Comparison of ENCODE assay signal across 16 cellular contexts in genomic region chr6:1392813-1393640, GRCh38. TPM values are rescaled to one million over a fixed set of nuclear protein-coding genes. Genes with fewer than 3 reads are reported as not detected.
DNase-seq lines count a peak whose midpoint lies in the region; ATAC-seq and TF ChIP-seq lines count a peak whose summit lies in the region.
"Had no signal": no experiment of that assay in that cellular context is flagged by ENCODE, and none has a peak within 500 bp of the region (broad histone marks: within the 10 kb centered on the region; RNA-seq: fewer than 3 reads in every experiment).

No MANE protein-coding gene starts in this region.

- H3K4me1 Mint-ChIP-seq in nephron progenitor cell, result peaks cover 42% of the 10 kb centered on the region
- H3K4me1 Mint-ChIP-seq in activated CD4-positive, alpha-beta memory T cell treated with anti-CD3 and anti-CD28 coated beads for 36 hours (ENCODE audit: low read depth), result peaks cover 20% of the 10 kb centered on the region

- H3K4me3 ChIP-seq in left ventricle myocardium inferior, result peak overlapping the region; percentile 48
- H3K4me3 ChIP-seq in fibroblast of the aortic adventitia (ENCODE audit: low read depth, low read length), result peak overlapping the region; percentile 79
- H3K4me3 ChIP-seq in upper lobe of right lung, result peak overlapping the region; percentile 52
- no peak overlapping the region for H3K4me3 ChIP-seq in MM.1S (ENCODE audit: low read length)

- H3K27me3 ChIP-seq in left ventricle myocardium inferior (ENCODE audit: low read depth) (peaks cover 99% of the 10 kb centered on the region), upper lobe of right lung (peaks cover 86% of the 10 kb centered on the region), MM.1S (replicated peaks; ENCODE audit: insufficient read depth, low read length) (peaks cover 72% of the 10 kb centered on the region)

- H3K36me3 Mint-ChIP-seq in nephron progenitor cell (ENCODE audit: low read depth), result no peaks in the 10 kb centered on the region
- H3K36me3 Mint-ChIP-seq in activated CD4-positive, alpha-beta memory T cell treated with anti-CD3 and anti-CD28 coated beads for 36 hours, result no peaks in the 10 kb centered on the region

- intact Hi-C loops in left ventricle myocardium inferior (cut with micrococcal nuclease) (no loop called here), left cardiac atrium (cut with DNase I) (loop anchor here in 1 of 2 donors (10.0 kb wide), 2 partner anchors 478 to 798 kb away; no protein-coding TSS in a partner anchor), upper lobe of right lung (cut with DNase I) (no loop called here)
- intact Hi-C loops in activated CD4-positive, alpha-beta memory T cell treated with anti-CD3 and anti-CD28 coated beads for 36 hours (cut with micrococcal nuclease), result loop anchor here (10.0 kb wide), 1 partner anchor 668 kb away; no protein-coding TSS in a partner anchor

- H2AFZ ChIP-seq in MM.1S (ENCODE audit: low read length), result no peak overlapping the region

- POLR2A ChIA-PET in activated CD4-positive, alpha-beta memory T cell treated with anti-CD3 and anti-CD28 coated beads for 36 hours (lab: Charles Lee), result no interaction called here

- no peaks in the 10 kb centered on the region for H3K9me2 ChIP-seq in MM.1S (replicated peaks; ENCODE audit: insufficient read depth, low read length)

- DNase-seq in left ventricle myocardium inferior, result no peak
- DNase-seq in left cardiac atrium, result no peak
- no peak for DNase-seq in fibroblast of the aortic adventitia (ENCODE audit: low read depth)
- DNase-seq in nephron progenitor cell, result peak; percentile 23
- DNase-seq in upper lobe of right lung, result no peak
- no peak for DNase-seq in HCEC 1CT
- no peak for DNase-seq in activated CD4-positive, alpha-beta memory T cell treated with anti-CD3 and anti-CD28 coated beads for 36 hours
- no peak for DNase-seq in MM.1S
- DNase-seq: activated CD4-positive, alpha-beta T cell treated with anti-CD3 and anti-CD28 coated beads for 48 hours; activated gamma-delta T cell treated with Interleukin-2 at 50 U/mL for 16 hours; dermis blood vessel endothelial cell; NCI-H1694 treated with DMSO at 0.1 percent for 48 hours; stimulated activated CD4-positive, alpha-beta T cell treated with anti-CD3 and anti-CD28 coated beads, Interleukin-4, amount 100 ng/mL, for 24 hours; substantia nigra had no signal

- H3K4me1 ChIP-seq in left ventricle myocardium inferior, result peaks cover 42% of the 10 kb centered on the region
- no peaks in the 10 kb centered on the region for H3K4me1 ChIP-seq in upper lobe of right lung
- H3K4me1 ChIP-seq in MM.1S (ENCODE audit: low read length), result no peaks in the 10 kb centered on the region

- ATAC-seq in left cardiac atrium (no peak), upper lobe of right lung (no peak)

- H3K27ac ChIP-seq in left ventricle myocardium inferior (replicated peaks) (no peak overlapping the region), upper lobe of right lung (peak overlapping the region; percentile 76), MM.1S (ENCODE audit: low read length) (no peak overlapping the region)

- no peak overlapping the region for H3K9ac ChIP-seq in MM.1S (ENCODE audit: low read length)

- TF ChIP-seq CTCF in left ventricle myocardium inferior (IDR thresholded peaks at IDR 0.05; ENCODE audit: borderline replicate concordance) (no peak), fibroblast of the aortic adventitia (IDR thresholded peaks at IDR 0.05; ENCODE audit: insufficient read depth, low read length) (no peak), nephron progenitor cell (IDR thresholded peaks at IDR 0.05) (no peak), upper lobe of right lung (IDR thresholded peaks at IDR 0.05) (no peak), MM.1S (IDR thresholded peaks at IDR 0.05; ENCODE audit: low read length) (no peak)

- H3K9me3 ChIP-seq in left ventricle myocardium inferior (replicated peaks), result no peaks in the 10 kb centered on the region
- no peaks in the 10 kb centered on the region for H3K9me3 ChIP-seq in upper lobe of right lung
- H3K9me3 ChIP-seq in MM.1S (replicated peaks; ENCODE audit: insufficient read depth, low read length), result no peaks in the 10 kb centered on the region

- H3K4me2 ChIP-seq in MM.1S (ENCODE audit: low read depth, low read length), result no peak overlapping the region

- H4K20me1 ChIP-seq in MM.1S (ENCODE audit: insufficient read depth, low read length), result no peaks in the 10 kb centered on the region

- H3K4me3 Mint-ChIP-seq in nephron progenitor cell, result no peak overlapping the region
- no peak overlapping the region for H3K4me3 Mint-ChIP-seq in activated CD4-positive, alpha-beta memory T cell treated with anti-CD3 and anti-CD28 coated beads for 36 hours

- CTCF ChIA-PET in activated CD4-positive, alpha-beta memory T cell treated with anti-CD3 and anti-CD28 coated beads for 36 hours (lab: Charles Lee), result interaction anchor here (1.0 kb wide), 1 partner anchor 800 kb away, joined by 4 read pairs; no protein-coding TSS in a partner anchor

- peaks cover 94% of the 10 kb centered on the region for H3K27me3 Mint-ChIP-seq in nephron progenitor cell (ENCODE audit: low read depth, poor library complexity)
- peaks cover 70% of the 10 kb centered on the region for H3K27me3 Mint-ChIP-seq in activated CD4-positive, alpha-beta memory T cell treated with anti-CD3 and anti-CD28 coated beads for 36 hours

- H3F3A ChIP-seq in MM.1S (ENCODE audit: insufficient read depth, low read length), result no peaks in the 10 kb centered on the region

- H3K27ac Mint-ChIP-seq in nephron progenitor cell, result no peak overlapping the region
- H3K27ac Mint-ChIP-seq in activated CD4-positive, alpha-beta memory T cell treated with anti-CD3 and anti-CD28 coated beads for 36 hours, result no peak overlapping the region
- H3K27ac Mint-ChIP-seq: nephron had no signal

- H3K79me2 ChIP-seq in MM.1S (ENCODE audit: low read length), result no peaks in the 10 kb centered on the region

- H3K36me3 ChIP-seq in left ventricle myocardium inferior, result no peaks in the 10 kb centered on the region
- no peaks in the 10 kb centered on the region for H3K36me3 ChIP-seq in upper lobe of right lung
- H3K36me3 ChIP-seq in MM.1S (replicated peaks; ENCODE audit: insufficient read depth, low read length), result no peaks in the 10 kb centered on the region

- H3K9me3 Mint-ChIP-seq in nephron progenitor cell, result no peaks in the 10 kb centered on the region
- no peaks in the 10 kb centered on the region for H3K9me3 Mint-ChIP-seq in activated CD4-positive, alpha-beta memory T cell treated with anti-CD3 and anti-CD28 coated beads for 36 hours
- H3K9me3 Mint-ChIP-seq: IgD-negative memory B cell had no signal

RNA-seq across cellular contexts. Expression of gene FOXF2, which starts 3.7 kb away (rescaled TPM):
- 0.30 TPM for total RNA-seq in left ventricle myocardium inferior
- under 1 TPM; 0.24 to 0.29 TPM for total RNA-seq in left cardiac atrium
- total RNA-seq in fibroblast of the aortic adventitia (ENCODE audit: low replicate concordance), result 0.25 and 8.1 TPM in 2 replicates
- total RNA-seq in upper lobe of right lung, result 15.7 TPM
- not detected for total RNA-seq in activated CD4-positive, alpha-beta memory T cell treated with anti-CD3 and anti-CD28 coated beads for 36 hours
- total RNA-seq: dermis blood vessel endothelial cell had no signal
